In the genomic region with DNA sequence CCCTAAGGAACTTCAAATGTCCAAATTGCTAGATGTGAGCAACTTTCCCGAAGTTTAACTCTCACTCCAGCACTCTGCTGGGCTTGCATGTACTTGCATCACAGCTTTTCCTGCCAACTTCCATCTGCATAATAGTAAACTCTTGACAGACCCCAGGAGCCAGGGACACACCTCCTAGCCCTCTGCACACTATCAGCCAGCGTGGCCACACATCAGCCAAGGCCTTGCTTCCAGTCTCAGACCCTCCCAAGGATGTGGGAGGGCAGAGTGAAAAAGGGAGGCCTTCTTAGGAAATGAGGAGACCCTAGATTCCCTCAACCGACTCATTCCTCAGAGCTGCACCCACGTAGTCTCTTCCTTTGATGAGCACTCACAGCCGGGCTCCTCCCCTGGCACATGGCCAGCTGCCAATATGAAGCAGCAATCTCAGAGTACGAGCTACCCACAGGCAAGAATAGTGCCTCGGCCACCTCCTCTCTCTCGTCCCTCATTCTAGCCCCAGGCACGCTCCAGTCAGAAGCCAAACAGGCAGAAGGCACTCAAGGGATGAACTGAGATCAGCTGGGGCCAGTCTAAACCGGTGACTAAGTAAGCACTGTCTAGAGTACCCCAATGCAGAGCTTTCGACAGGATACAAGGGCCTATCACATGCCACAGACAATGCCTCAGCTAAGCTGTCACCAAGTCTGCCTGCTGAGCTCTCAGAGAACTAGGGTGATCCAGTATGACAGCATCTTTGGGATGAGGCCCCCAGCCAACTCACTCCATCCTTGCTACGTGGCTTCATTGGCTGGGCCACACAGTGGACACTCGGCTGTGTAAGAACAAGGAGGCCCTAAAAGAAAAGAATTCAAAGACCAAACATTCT, we compare ENCODE assay signal across 8 cellular contexts. TPM values are rescaled to one million over a fixed set of nuclear protein-coding genes. Genes with fewer than 3 reads are reported as not detected.
DNase-seq lines count a peak whose midpoint lies in the region; TF ChIP-seq lines count a peak whose summit lies in the region.

No MANE protein-coding gene starts in this region.

- H3K27ac ChIP-seq in ascending aorta (peak overlapping the region; percentile 58 to 84), MM.1S (ENCODE audit: low read length) (no peak overlapping the region)
- no peak overlapping the region for H3K27ac ChIP-seq in effector memory CD4-positive, alpha-beta T cell (ENCODE audit: insufficient read depth, low read length, poor library complexity, severe bottlenecking)

- H3K36me3 ChIP-seq in ascending aorta = no peaks in the 10 kb centered on the region
- no peaks in the 10 kb centered on the region for H3K36me3 ChIP-seq in effector memory CD4-positive, alpha-beta T cell (ENCODE audit: control insufficient read depth, insufficient read depth, low read length)
- H3K36me3 ChIP-seq in MM.1S (replicated peaks; ENCODE audit: insufficient read depth, low read length) = no peaks in the 10 kb centered on the region

- intact Hi-C loops in ascending aorta (cut with DNase I) = loop anchor here (2.0 to 10.0 kb wide), 4 partner anchors 33 to 269 kb away; a partner anchor contains a TSS

- no peak overlapping the region for H3K9ac ChIP-seq in MM.1S (ENCODE audit: low read length)

- no peak overlapping the region for H3K4me2 ChIP-seq in MM.1S (ENCODE audit: low read depth, low read length)

- no peaks in the 10 kb centered on the region for H3K79me2 ChIP-seq in MM.1S (ENCODE audit: low read length)

- H3K9me2 ChIP-seq in MM.1S (replicated peaks; ENCODE audit: insufficient read depth, low read length) = no peaks in the 10 kb centered on the region

- peak overlapping the region in 1 of 2 donors; percentile 83 for H3K4me3 ChIP-seq in ascending aorta
- no peak overlapping the region for H3K4me3 ChIP-seq in effector memory CD4-positive, alpha-beta T cell (ENCODE audit: insufficient read depth, low read depth, low read length, poor library complexity, severe bottlenecking)
- H3K4me3 ChIP-seq in MM.1S (ENCODE audit: low read length) = no peak overlapping the region

- H3K9me3 ChIP-seq in ascending aorta (no peaks in the 10 kb centered on the region), MM.1S (replicated peaks; ENCODE audit: insufficient read depth, low read length) (no peaks in the 10 kb centered on the region)
- no peaks in the 10 kb centered on the region for H3K9me3 ChIP-seq in effector memory CD4-positive, alpha-beta T cell (ENCODE audit: control insufficient read depth, low read length)

- in situ Hi-C loops in G401 (cut with HindIII; ENCODE audit: low sequenced_read_pairs) = no loop called here

- H2AFZ ChIP-seq in MM.1S (ENCODE audit: low read length) = no peak overlapping the region

- H3K27me3 ChIP-seq in ascending aorta (no peaks in the 10 kb centered on the region), MM.1S (replicated peaks; ENCODE audit: insufficient read depth, low read length) (no peaks in the 10 kb centered on the region)
- peaks cover 6% of the 10 kb centered on the region for H3K27me3 ChIP-seq in effector memory CD4-positive, alpha-beta T cell (replicated peaks; ENCODE audit: control insufficient read depth, insufficient read depth, low read length, poor library complexity, severe bottlenecking)

- no peaks in the 10 kb centered on the region for H4K20me1 ChIP-seq in MM.1S (ENCODE audit: insufficient read depth, low read length)

- no peaks in the 10 kb centered on the region for H3F3A ChIP-seq in MM.1S (ENCODE audit: insufficient read depth, low read length)

- H3K4me1 ChIP-seq in ascending aorta (peaks cover 31 to 63% of the 10 kb centered on the region in 2 donors), MM.1S (ENCODE audit: low read length) (no peaks in the 10 kb centered on the region)
- peaks cover 6% of the 10 kb centered on the region for H3K4me1 ChIP-seq in effector memory CD4-positive, alpha-beta T cell (ENCODE audit: control insufficient read depth, insufficient read depth, low read length, poor library complexity, severe bottlenecking)

- DNase-seq in G401 (ENCODE audit: low spot score) = peak; percentile 62
- peak; percentile 25 for DNase-seq in NCI-H524 treated with DMSO at 0.1 percent for 48 hours (lab: John Stamatoyannopoulos, UW)
- DNase-seq in ascending aorta (ENCODE audit: low spot score in 2 of 2) = peak in 1 of 2 donors; percentile 81
- DNase-seq in inferior parietal cortex (ENCODE audit: extremely low spot score) = peak; percentile 40
- peak; percentile 59 for DNase-seq in stimulated activated CD4-positive, alpha-beta T cell treated with anti-CD3 and anti-CD28 coated beads, Interleukin-15, amount 100 ng/mL, for 24 hours
- DNase-seq in effector memory CD4-positive, alpha-beta T cell = no peak
- DNase-seq in 8988T = no peak
- no peak for DNase-seq in MM.1S

- TF ChIP-seq CTCF in ascending aorta (IDR thresholded peaks at IDR 0.05) = no peak
- no peak for TF ChIP-seq CTCF in MM.1S (IDR thresholded peaks at IDR 0.05; ENCODE audit: low read length)

RNA-seq across cellular contexts. Expression of a gene that starts 2.3 kb away (rescaled TPM):
- 24.7 and 26.2 TPM in 2 replicates for total RNA-seq in G401 (2014; rRNA removed; shearing (Covaris generic))
- total RNA-seq in ascending aorta = 22.6 TPM

RNA-seq across cellular contexts. Expression of a gene that starts 32.1 kb away (rescaled TPM):
- not detected in 2 replicates for total RNA-seq in G401 (2014; rRNA removed; shearing (Covaris generic))
- total RNA-seq in ascending aorta = 49.1 TPM

Comparison
In these comparisons a context has a peak if more than half of its experiments do, and no peak if none do; other contexts are left out.
1. DNase-seq: peak in G401 (single experiment), NCI-H524 treated with DMSO at 0.1 percent for 48 hours (single experiment), inferior parietal cortex (single experiment) and stimulated activated CD4-positive, alpha-beta T cell treated with anti-CD3 and anti-CD28 coated beads, Interleukin-15, amount 100 ng/mL, for 24 hours (single experiment); none in effector memory CD4-positive, alpha-beta T cell (0 of 3), 8988T (single experiment) and MM.1S (single experiment).
2. H3K27ac ChIP-seq: peak in ascending aorta (2 of 2); none in effector memory CD4-positive, alpha-beta T cell (single experiment) and MM.1S (single experiment).
3. RNA of a gene that starts 32.1 kb away (total RNA-seq): 49.1 TPM in ascending aorta (single experiment); not detected in G401; every median in the first group is over 10 times any median in the second.